Comparison of ENCODE assay signal across 9 cellular contexts in the genomic region with DNA sequence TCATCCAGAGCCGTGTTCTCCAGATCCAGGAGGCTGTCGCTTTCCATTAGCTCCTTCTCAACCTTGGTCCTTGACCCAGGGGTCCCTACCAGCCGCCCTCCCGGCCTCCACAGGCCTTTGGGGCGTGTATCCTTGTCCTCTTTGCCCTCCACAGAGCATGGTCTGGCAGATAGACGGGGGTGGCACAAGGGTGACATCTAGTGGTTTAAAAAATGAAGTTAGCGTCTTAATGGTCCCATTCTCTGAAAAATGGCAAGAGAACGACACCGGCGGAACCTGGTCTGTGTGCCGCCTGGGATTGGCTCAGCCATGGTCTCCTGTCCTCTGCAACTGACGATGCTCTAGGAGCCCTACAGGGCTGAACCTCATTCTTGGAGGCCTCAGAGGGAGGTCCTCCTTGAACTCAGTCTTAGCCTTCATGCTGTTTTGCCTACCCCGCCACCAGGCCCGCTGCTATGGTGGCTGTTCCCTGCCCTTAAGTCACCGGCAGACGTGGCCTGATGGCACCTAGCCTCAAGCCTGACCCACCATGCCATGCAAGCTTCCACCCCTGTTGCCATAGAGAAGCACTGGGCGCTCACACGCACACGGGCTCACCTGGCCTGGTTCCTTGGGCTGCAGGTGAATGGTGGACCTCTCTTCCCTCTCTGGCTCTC.
DNase-seq lines count a peak whose midpoint lies in the region; ATAC-seq, FAIRE-seq and TF ChIP-seq lines count a peak whose summit lies in the region.
"Had no signal": no experiment of that assay in that cellular context is flagged by ENCODE, and none has a peak within 500 bp of the region (broad histone marks: within the 10 kb centered on the region; RNA-seq: fewer than 3 reads in every experiment).

No MANE protein-coding gene starts in this region.

- H3K4me1 ChIP-seq in K562 (replicated peaks in 1 of 2; ENCODE audit: control insufficient read depth in 2 of 2, insufficient read depth in 2 of 2, low read length in 2 of 2) = no peaks in the 10 kb centered on the region; a peak in 1 of 5 replicates

- TF ChIP-seq RAD21 in K562 (CRISPR knock-in tag; conservative IDR thresholded peaks at IDR 0.05 in 1 of 2, IDR thresholded peaks at IDR 0.05 in 1 of 2) = peak in 1 of 2 experiments; percentile 46; a peak in 2 of 4 replicates

- no peak overlapping the region for H3K4me3 Mint-ChIP-seq in Calu3 (ENCODE audit: low read depth, unreplicated experiment)
- H3K4me3 Mint-ChIP-seq: naive thymus-derived CD4-positive, alpha-beta T cell had no signal

- no peak overlapping the region for H3K27ac ChIP-seq in K562 (ENCODE audit: extremely low read depth, low read depth, low read length)

- no peaks in the 10 kb centered on the region for H3K36me3 Mint-ChIP-seq in Calu3 (ENCODE audit: insufficient read depth, unreplicated experiment)

- peak; percentile 87 for ATAC-seq in K562
- ATAC-seq in left colon = peak; percentile 70
- ATAC-seq: naive thymus-derived CD4-positive, alpha-beta T cell had no signal

- 2% methylated on average over 9 of the region's 19 CpGs for WGBS in K562 (ENCODE audit: insufficient coverage, low coverage, missing lambda C conversion rate)

- peak; percentile 40 for TF ChIP-seq CTCF in Calu3 (IDR thresholded peaks at IDR 0.05; ENCODE audit: unreplicated experiment)
- TF ChIP-seq CTCF in K562 (IDR thresholded peaks at IDR 0.05 in 2 of 3, conservative IDR thresholded peaks at IDR 0.05 in 1 of 3; ENCODE audit: insufficient read depth in 2 of 3, low read depth in 1 of 3, low read length in 3 of 3) = peak; percentile 46 to 55 (median 50); a peak in 5 of 6 replicates

- no peak for FAIRE-seq in K562 (lab: Jason Lieb, UNC)

- no peak for TF ChIP-seq EP300 in K562 (IDR thresholded peaks at IDR 0.05; ENCODE audit: low read length)

- H3K27me3 Mint-ChIP-seq in Calu3 (ENCODE audit: unreplicated experiment) = peaks cover 86% of the 10 kb centered on the region

- intact Hi-C loops in Calu3 (cut with micrococcal nuclease; ENCODE audit: unreplicated experiment) = no loop called here
- intact Hi-C loops in K562 (cut with micrococcal nuclease) = loop anchor here (5.0 kb wide), 1 partner anchor 193 kb away; no protein-coding TSS in a partner anchor
- intact Hi-C loops in left colon (cut with DNase I, micrococcal nuclease) = no loop called here
- intact Hi-C loops in posterior vena cava (cut with DNase I) = no loop called here

- no peaks in the 10 kb centered on the region for H3K9me3 ChIP-seq in K562 (replicated peaks; ENCODE audit: control insufficient read depth, insufficient read depth, low read depth, low read length)

- BruUV-seq in Calu3 (replicated peaks; lab: Mats Ljungman, UMichigan) (no TSS peak), K562 (replicated peaks; lab: Mats Ljungman, UMichigan) (no TSS peak)

- H2AFZ ChIP-seq in K562 (ENCODE audit: low read depth, low read length) = no peak overlapping the region

- no peaks in the 10 kb centered on the region for H3K9me3 Mint-ChIP-seq in Calu3 (ENCODE audit: low read depth, unreplicated experiment)
- H3K9me3 Mint-ChIP-seq: naive thymus-derived CD4-positive, alpha-beta T cell had no signal

- POLR2A ChIA-PET in K562 (lab: Yijun Ruan, JAX) = no interaction called here

- no peaks in the 10 kb centered on the region for H3K79me2 ChIP-seq in K562 (ENCODE audit: control insufficient read depth, insufficient read depth, low read length)

- peaks cover 2 to 6% of the 10 kb centered on the region in 2 experiments; a peak in 2 of 5 replicates for H3K27me3 ChIP-seq in K562 (ENCODE audit: control insufficient read depth in 2 of 2, insufficient read depth in 2 of 2, low read length in 2 of 2)

- no peaks in the 10 kb centered on the region for H3K4me1 Mint-ChIP-seq in Calu3 (ENCODE audit: low read depth, unreplicated experiment)
- H3K4me1 Mint-ChIP-seq: naive thymus-derived CD4-positive, alpha-beta T cell had no signal

- H3K4me2 ChIP-seq in K562 (ENCODE audit: insufficient read depth, low read length) = no peak overlapping the region

- no peak overlapping the region for H3K27ac Mint-ChIP-seq in Calu3 (ENCODE audit: unreplicated experiment)
- H3K27ac Mint-ChIP-seq: naive thymus-derived CD4-positive, alpha-beta T cell had no signal

- CTCF ChIA-PET in Calu3 (lab: Charles Lee) = interaction anchor here (1.8 kb wide), 1 partner anchor 192 kb away, joined by 4 read pairs; no protein-coding TSS in a partner anchor
- CTCF ChIA-PET in K562 (lab: Yijun Ruan, JAX; ENCODE audit: low intra/inter-chr PET ratio) = no interaction called here

- no peaks in the 10 kb centered on the region for H3K9me1 ChIP-seq in K562 (ENCODE audit: control insufficient read depth, insufficient read depth, low read length)

- H3K4me3 ChIP-seq in K562 = no peak overlapping the region

- no peak for TF ChIP-seq POLR2A in K562 (conservative IDR thresholded peaks at IDR 0.05)

- no peaks in the 10 kb centered on the region for H4K20me1 ChIP-seq in K562 (replicated peaks; ENCODE audit: control insufficient read depth, insufficient read depth, low read length)

- in situ Hi-C loops in K562 (cut with MboI) = loop anchor here (25.0 kb wide), 1 partner anchor 673 kb away; no protein-coding TSS in a partner anchor

- H3K36me3 ChIP-seq in K562 (ENCODE audit: control insufficient read depth, insufficient read depth, low read length) = no peaks in the 10 kb centered on the region

- DNase-seq in Calu3 = peak; percentile 51
- DNase-seq in HCEC 1CT = peak; percentile 1
- DNase-seq in NCI-H69 (lab: John Stamatoyannopoulos, UW) = peak; percentile 48
- peak; percentile 13 to 44 (median 28) for DNase-seq in K562 (ENCODE audit: extremely low read depth in 1 of 4, low spot score in 3 of 4)
- peak in 1 of 2 donors; percentile 7 for DNase-seq in left colon
- DNase-seq in activated gamma-delta T cell (lab: John Stamatoyannopoulos, UW) = no peak
- no peak for DNase-seq in posterior vena cava (ENCODE audit: low spot score)
- no peak for DNase-seq in T-helper 9 cell

- no peak overlapping the region for H3K9ac ChIP-seq in K562 (ENCODE audit: insufficient read depth in 1 of 2, low read depth in 2 of 2, low read length in 2 of 2)

TF ChIP-seq in K562, 482 proteins besides CTCF, POLR2A, EP300 and RAD21:
- TF ChIP-seq SMC3 (conservative IDR thresholded peaks at IDR 0.05; ENCODE audit: insufficient read depth, low read depth, low read length) (0 out of 2 replicates have a peak, but pooled peaks have one; percentile 17), SIRT6 (IDR thresholded peaks at IDR 0.05; ENCODE audit: low read depth, low read length) (no peak)

Comparison
In these comparisons a context has a peak if more than half of its experiments do, and no peak if none do; other contexts are left out.
1. DNase-seq: peak in Calu3 (single experiment), HCEC 1CT (single experiment), NCI-H69 (single experiment) and K562 (4 of 4); none in activated gamma-delta T cell (single experiment), posterior vena cava (single experiment) and T-helper 9 cell (single experiment).